8 cellular contexts compared by ENCODE assay signal in the genomic region with DNA sequence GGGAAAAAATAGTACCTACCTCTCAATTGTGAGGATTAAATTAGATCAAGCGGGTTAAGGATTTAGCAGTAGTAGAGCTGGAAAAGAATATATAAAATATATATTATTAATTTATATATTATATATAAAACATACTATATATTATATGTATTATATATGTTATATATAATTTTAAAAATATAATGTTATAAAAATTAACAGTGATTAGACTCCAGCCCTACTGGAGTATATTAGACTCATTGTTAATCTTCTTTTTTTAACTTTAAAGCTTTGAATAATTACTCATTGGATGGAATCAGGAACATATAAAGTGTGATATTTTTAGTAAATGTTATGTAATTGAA. TPM values are rescaled to one million over a fixed set of nuclear protein-coding genes. Genes with fewer than 3 reads are reported as not detected.
A peak's percentile ranks its signal among the peaks of the same experiment; 100 is the strongest.
DNase-seq lines count a peak whose midpoint lies in the region; ATAC-seq, FAIRE-seq and TF ChIP-seq lines count a peak whose summit lies in the region.

No MANE protein-coding gene starts in this region.

- H3K79me2 ChIP-seq in keratinocyte (ENCODE audit: control insufficient read depth, insufficient read depth, low read length): peaks cover 18% of the 10 kb centered on the region

- H3K27ac ChIP-seq in keratinocyte (ENCODE audit: control insufficient read depth, insufficient read depth, low read length): peak overlapping the region; percentile 98
- H3K27ac ChIP-seq in stomach smooth muscle (ENCODE audit: low read length): peak overlapping the region; percentile 98

- H3K4me1 ChIP-seq in keratinocyte (ENCODE audit: control insufficient read depth, extremely low read depth, insufficient read depth, low read length) (peaks cover 9% of the 10 kb centered on the region), stomach smooth muscle (ENCODE audit: control insufficient read depth, insufficient read depth, low read length) (peaks cover 32% of the 10 kb centered on the region)

- peaks cover 3% of the 10 kb centered on the region for H3K27me3 Mint-ChIP-seq in T-helper 2 cell treated with Interferon-gamma antibody and Interleukin-4, amounts not matched to agents 5 μg/mL and 100 μg/mL, for 36 hours (ENCODE audit: low read depth)
- no peaks in the 10 kb centered on the region for H3K27me3 Mint-ChIP-seq in activated T-helper 2 cell treated with anti-CD3 and anti-CD28 coated beads, Interferon-gamma antibody, Interleukin-2, Interleukin-4, amounts not matched to agents 10 μg/mL and 5 μg/mL and 100 μg/mL, durations not matched to agents 14 hours and 24 hours and 36 hours (ENCODE audit: low read depth)

- peak overlapping the region; percentile 99 for H3K4me3 Mint-ChIP-seq in T-helper 2 cell treated with Interferon-gamma antibody and Interleukin-4, amounts not matched to agents 5 μg/mL and 100 μg/mL, for 36 hours
- peak overlapping the region; percentile 100 for H3K4me3 Mint-ChIP-seq in activated T-helper 2 cell treated with anti-CD3 and anti-CD28 coated beads, Interferon-gamma antibody, Interleukin-2, Interleukin-4, amounts not matched to agents 10 μg/mL and 5 μg/mL and 100 μg/mL, durations not matched to agents 14 hours and 24 hours and 36 hours (ENCODE audit: low read depth)

- H3K9me3 ChIP-seq in keratinocyte (ENCODE audit: control insufficient read depth, low read depth, low read length): no peaks in the 10 kb centered on the region
- H3K9me3 ChIP-seq in stomach smooth muscle (ENCODE audit: control insufficient read depth in 2 of 2, low read length in 2 of 2): no peaks in the 10 kb centered on the region

- ATAC-seq in GM21576 (IDR thresholded peaks at IDR 0.05; ENCODE audit: unreplicated experiment) (no peak), HG02623 (IDR thresholded peaks at IDR 0.05; ENCODE audit: unreplicated experiment) (no peak)

- peak overlapping the region; percentile 79 to 97 (median 94) for H3K4me3 ChIP-seq in keratinocyte (ENCODE audit: control insufficient read depth in 2 of 3, extremely low read depth in 1 of 3, insufficient read depth in 2 of 3, low read depth in 1 of 3, low read length in 3 of 3)
- peak overlapping the region in 1 of 2 donors; percentile 91 for H3K4me3 ChIP-seq in stomach smooth muscle (ENCODE audit: low read length in 2 of 2)

- peaks cover 23% of the 10 kb centered on the region for H3K36me3 Mint-ChIP-seq in T-helper 2 cell treated with Interferon-gamma antibody and Interleukin-4, amounts not matched to agents 5 μg/mL and 100 μg/mL, for 36 hours (ENCODE audit: low read depth)
- peaks cover 31% of the 10 kb centered on the region for H3K36me3 Mint-ChIP-seq in activated T-helper 2 cell treated with anti-CD3 and anti-CD28 coated beads, Interferon-gamma antibody, Interleukin-2, Interleukin-4, amounts not matched to agents 10 μg/mL and 5 μg/mL and 100 μg/mL, durations not matched to agents 14 hours and 24 hours and 36 hours (ENCODE audit: low read depth)

- no peak for DNase-seq in T-helper 2 cell treated with Interferon-gamma antibody and Interleukin-4, amounts not matched to agents 5 μg/mL and 100 μg/mL, for 36 hours (ENCODE audit: low spot score)
- DNase-seq in T-helper 2 cell (no peak), keratinocyte (ENCODE audit: low read depth, low spot score) (no peak), HUDEP-2 (lab: John Stamatoyannopoulos, UW; ENCODE audit: unreplicated experiment in 76 of 76) (no peak)
- no peak for DNase-seq in activated T-helper 2 cell treated with anti-CD3 and anti-CD28 coated beads, Interferon-gamma antibody, Interleukin-2, Interleukin-4, amounts not matched to agents 10 μg/mL and 5 μg/mL and 100 μg/mL, durations not matched to agents 14 hours and 24 hours and 36 hours (ENCODE audit: low spot score)

- H3K9me3 Mint-ChIP-seq in T-helper 2 cell treated with Interferon-gamma antibody and Interleukin-4, amounts not matched to agents 5 μg/mL and 100 μg/mL, for 36 hours: no peaks in the 10 kb centered on the region
- no peaks in the 10 kb centered on the region for H3K9me3 Mint-ChIP-seq in activated T-helper 2 cell treated with anti-CD3 and anti-CD28 coated beads, Interferon-gamma antibody, Interleukin-2, Interleukin-4, amounts not matched to agents 10 μg/mL and 5 μg/mL and 100 μg/mL, durations not matched to agents 14 hours and 24 hours and 36 hours

- intact Hi-C loops in activated T-helper 2 cell treated with anti-CD3 and anti-CD28 coated beads, Interferon-gamma antibody, Interleukin-2, Interleukin-4, amounts not matched to agents 10 μg/mL and 5 μg/mL and 100 μg/mL, durations not matched to agents 14 hours and 24 hours and 36 hours (cut with micrococcal nuclease): loop anchor here (2.0 to 10.0 kb wide), 4 partner anchors 51 to 575 kb away; a partner anchor contains a TSS

- H3K27me3 ChIP-seq in keratinocyte (ENCODE audit: control insufficient read depth, extremely low read depth, insufficient read depth, low read length) (no peaks in the 10 kb centered on the region), stomach smooth muscle (ENCODE audit: control insufficient read depth in 1 of 2, insufficient read depth in 2 of 2, low read length in 2 of 2) (no peaks in the 10 kb centered on the region)

- no peaks in the 10 kb centered on the region for H3K9me1 ChIP-seq in keratinocyte (ENCODE audit: control insufficient read depth, extremely low read depth, insufficient read depth, low read length)

- no peaks in the 10 kb centered on the region for H4K20me1 ChIP-seq in keratinocyte (ENCODE audit: control insufficient read depth, extremely low read depth, insufficient read depth, low read length)

- TF ChIP-seq CTCF in keratinocyte (optimal IDR thresholded peaks at IDR 0.05 in 1 of 3, IDR thresholded peaks at IDR 0.05 in 1 of 3, conservative IDR thresholded peaks at IDR 0.05 in 1 of 3; ENCODE audit: extremely low read depth in 1 of 3, insufficient read depth in 2 of 3, low read length in 3 of 3): no peak

- H2AFZ ChIP-seq in keratinocyte (ENCODE audit: control insufficient read depth, low read length): no peak overlapping the region

- dilution Hi-C loops in keratinocyte (cut with MboI; ENCODE audit: extremely low pct_ligation_motif_present, low sequenced_read_pairs): no loop called here

- no peak for FAIRE-seq in keratinocyte (lab: Jason Lieb, UNC)

- peak overlapping the region; percentile 99 for H3K9ac ChIP-seq in keratinocyte (ENCODE audit: control insufficient read depth, extremely low read depth, insufficient read depth, low read length)
- H3K9ac ChIP-seq in stomach smooth muscle (ENCODE audit: low read length in 2 of 2): peak overlapping the region in 1 of 2 donors; percentile 90

- H3K36me3 ChIP-seq in keratinocyte (ENCODE audit: control insufficient read depth in 2 of 2, extremely low read depth in 1 of 2, insufficient read depth in 2 of 2, low read length in 2 of 2) (peaks cover 7 to 8% of the 10 kb centered on the region in 2 experiments), stomach smooth muscle (ENCODE audit: control insufficient read depth in 2 of 2, insufficient read depth in 2 of 2, low read length in 2 of 2) (peaks cover 10 to 17% of the 10 kb centered on the region in 2 donors)

- peak overlapping the region; percentile 100 for H3K27ac Mint-ChIP-seq in T-helper 2 cell treated with Interferon-gamma antibody and Interleukin-4, amounts not matched to agents 5 μg/mL and 100 μg/mL, for 36 hours
- H3K27ac Mint-ChIP-seq in activated T-helper 2 cell treated with anti-CD3 and anti-CD28 coated beads, Interferon-gamma antibody, Interleukin-2, Interleukin-4, amounts not matched to agents 10 μg/mL and 5 μg/mL and 100 μg/mL, durations not matched to agents 14 hours and 24 hours and 36 hours: peak overlapping the region; percentile 99

- H3K4me1 Mint-ChIP-seq in T-helper 2 cell treated with Interferon-gamma antibody and Interleukin-4, amounts not matched to agents 5 μg/mL and 100 μg/mL, for 36 hours (ENCODE audit: low read depth): peaks cover 24% of the 10 kb centered on the region
- H3K4me1 Mint-ChIP-seq in activated T-helper 2 cell treated with anti-CD3 and anti-CD28 coated beads, Interferon-gamma antibody, Interleukin-2, Interleukin-4, amounts not matched to agents 10 μg/mL and 5 μg/mL and 100 μg/mL, durations not matched to agents 14 hours and 24 hours and 36 hours (ENCODE audit: low read depth): peaks cover 16% of the 10 kb centered on the region

- H3K4me2 ChIP-seq in keratinocyte (ENCODE audit: control insufficient read depth, extremely low read depth, insufficient read depth, low read depth, low read length): peak overlapping the region; percentile 72

RNA-seq across cellular contexts. Expression of a gene that starts 0.4 kb away (rescaled TPM):
- 98.0 and 99.6 TPM in 2 replicates for total RNA-seq in activated T-helper 2 cell treated with anti-CD3 and anti-CD28 coated beads, Interferon-gamma antibody, Interleukin-2, Interleukin-4, amounts not matched to agents 10 μg/mL and 5 μg/mL and 100 μg/mL, durations not matched to agents 14 hours and 24 hours and 36 hours
- 27.0 to 35.6 TPM (median 30.0 TPM) in 3 replicates for polyA plus RNA-seq in keratinocyte
- 35.4 TPM for polyA plus RNA-seq in keratinocyte (2011; ENCODE audit: low read depth)
- polyA plus RNA-seq in keratinocyte (2011; cell fraction: cytosol; rRNA removed): 17.8 and 32.1 TPM in 2 replicates
- polyA plus RNA-seq in keratinocyte (2011; cell fraction: nucleus; rRNA removed): 7.8 and 11.8 TPM in 2 replicates
- polyA plus RNA-seq in keratinocyte (2012; ENCODE audit: low replicate concordance): 29.3 and 37.3 TPM in 2 replicates
- polyA minus RNA-seq in keratinocyte: 2.9 to 3.7 TPM (median 3.4 TPM) in 3 replicates
- polyA minus RNA-seq in keratinocyte (2011; cell fraction: cytosol; rRNA and poly(A)+ RNA removed): 10.9 TPM
- polyA minus RNA-seq in keratinocyte (2011; cell fraction: nucleus; rRNA and poly(A)+ RNA removed): 2.8 and 3.3 TPM in 2 replicates

RNA-seq across cellular contexts. Expression of a gene that starts 0.6 kb away (rescaled TPM):
- 45.4 and 50.0 TPM in 2 replicates for total RNA-seq in activated T-helper 2 cell treated with anti-CD3 and anti-CD28 coated beads, Interferon-gamma antibody, Interleukin-2, Interleukin-4, amounts not matched to agents 10 μg/mL and 5 μg/mL and 100 μg/mL, durations not matched to agents 14 hours and 24 hours and 36 hours
- polyA plus RNA-seq in keratinocyte: 5.6 to 14.0 TPM (median 6.7 TPM) in 3 replicates
- 7.7 TPM for polyA plus RNA-seq in keratinocyte (2011; ENCODE audit: low read depth)
- polyA plus RNA-seq in keratinocyte (2011; cell fraction: cytosol; rRNA removed): 5.3 and 11.5 TPM in 2 replicates
- polyA plus RNA-seq in keratinocyte (2011; cell fraction: nucleus; rRNA removed): 22.1 and 31.5 TPM in 2 replicates
- 8.5 and 13.0 TPM in 2 replicates for polyA plus RNA-seq in keratinocyte (2012; ENCODE audit: low replicate concordance)
- polyA minus RNA-seq in keratinocyte: 4.9 to 9.7 TPM (median 6.8 TPM) in 3 replicates
- polyA minus RNA-seq in keratinocyte (2011; cell fraction: cytosol; rRNA and poly(A)+ RNA removed): 18.4 TPM
- 14.9 TPM in 2 replicates for polyA minus RNA-seq in keratinocyte (2011; cell fraction: nucleus; rRNA and poly(A)+ RNA removed)

RNA-seq across cellular contexts. Expression of a gene that starts 9.9 kb away (rescaled TPM):
- not detected in 2 replicates for total RNA-seq in activated T-helper 2 cell treated with anti-CD3 and anti-CD28 coated beads, Interferon-gamma antibody, Interleukin-2, Interleukin-4, amounts not matched to agents 10 μg/mL and 5 μg/mL and 100 μg/mL, durations not matched to agents 14 hours and 24 hours and 36 hours
- polyA plus RNA-seq in keratinocyte: not detected in 3 replicates
- polyA plus RNA-seq in keratinocyte (2011; ENCODE audit: low read depth): not detected
- polyA plus RNA-seq in keratinocyte (2011; cell fraction: cytosol; rRNA removed): not detected in 2 replicates
- polyA plus RNA-seq in keratinocyte (2011; cell fraction: nucleus; rRNA removed): not detected in 2 replicates
- polyA plus RNA-seq in keratinocyte (2012; ENCODE audit: low replicate concordance): not detected in 2 replicates
- polyA minus RNA-seq in keratinocyte: not detected in 3 replicates
- polyA minus RNA-seq in keratinocyte (2011; cell fraction: cytosol; rRNA and poly(A)+ RNA removed): not detected
- polyA minus RNA-seq in keratinocyte (2011; cell fraction: nucleus; rRNA and poly(A)+ RNA removed): not detected in 2 replicates

RNA-seq across cellular contexts. Expression of a gene that starts 24.1 kb away (rescaled TPM):
- 25.4 and 27.5 TPM in 2 replicates for total RNA-seq in activated T-helper 2 cell treated with anti-CD3 and anti-CD28 coated beads, Interferon-gamma antibody, Interleukin-2, Interleukin-4, amounts not matched to agents 10 μg/mL and 5 μg/mL and 100 μg/mL, durations not matched to agents 14 hours and 24 hours and 36 hours
- 0.05 to 0.27 TPM (median 0.16 TPM) in 3 replicates for polyA plus RNA-seq in keratinocyte
- polyA plus RNA-seq in keratinocyte (2011; ENCODE audit: low read depth): not detected
- 0.11 and 0.22 TPM in 2 replicates for polyA plus RNA-seq in keratinocyte (2011; cell fraction: cytosol; rRNA removed)
- polyA plus RNA-seq in keratinocyte (2011; cell fraction: nucleus; rRNA removed): 0.22 and 0.43 TPM in 2 replicates
- 0.08 and 0.38 TPM in 2 replicates for polyA plus RNA-seq in keratinocyte (2012; ENCODE audit: low replicate concordance)
- not detected in 3 replicates for polyA minus RNA-seq in keratinocyte
- polyA minus RNA-seq in keratinocyte (2011; cell fraction: cytosol; rRNA and poly(A)+ RNA removed): 2.7 TPM
- polyA minus RNA-seq in keratinocyte (2011; cell fraction: nucleus; rRNA and poly(A)+ RNA removed): not detected in 2 replicates

RNA-seq across cellular contexts. Expression of a gene that starts 53.9 kb away (rescaled TPM):
- 0.41 and 0.48 TPM in 2 replicates for total RNA-seq in activated T-helper 2 cell treated with anti-CD3 and anti-CD28 coated beads, Interferon-gamma antibody, Interleukin-2, Interleukin-4, amounts not matched to agents 10 μg/mL and 5 μg/mL and 100 μg/mL, durations not matched to agents 14 hours and 24 hours and 36 hours
- 0.02 to 0.08 TPM in 2 of 3 replicates, not detected in the other for polyA plus RNA-seq in keratinocyte
- 1.3 TPM for polyA plus RNA-seq in keratinocyte (2011; ENCODE audit: low read depth)
- 0.05 and 0.06 TPM in 2 replicates for polyA plus RNA-seq in keratinocyte (2011; cell fraction: cytosol; rRNA removed)
- polyA plus RNA-seq in keratinocyte (2011; cell fraction: nucleus; rRNA removed): 0.23 and 0.29 TPM in 2 replicates
- 0.40 and 8.8 TPM in 2 replicates for polyA plus RNA-seq in keratinocyte (2012; ENCODE audit: low replicate concordance)
- polyA minus RNA-seq in keratinocyte: 0.42 TPM in 1 of 3 replicates, not detected in the others
- polyA minus RNA-seq in keratinocyte (2011; cell fraction: cytosol; rRNA and poly(A)+ RNA removed): not detected
- polyA minus RNA-seq in keratinocyte (2011; cell fraction: nucleus; rRNA and poly(A)+ RNA removed): 0.23 and 0.42 TPM in 2 replicates
